ENCODE assay signal across 9 cellular contexts in the genomic region with DNA sequence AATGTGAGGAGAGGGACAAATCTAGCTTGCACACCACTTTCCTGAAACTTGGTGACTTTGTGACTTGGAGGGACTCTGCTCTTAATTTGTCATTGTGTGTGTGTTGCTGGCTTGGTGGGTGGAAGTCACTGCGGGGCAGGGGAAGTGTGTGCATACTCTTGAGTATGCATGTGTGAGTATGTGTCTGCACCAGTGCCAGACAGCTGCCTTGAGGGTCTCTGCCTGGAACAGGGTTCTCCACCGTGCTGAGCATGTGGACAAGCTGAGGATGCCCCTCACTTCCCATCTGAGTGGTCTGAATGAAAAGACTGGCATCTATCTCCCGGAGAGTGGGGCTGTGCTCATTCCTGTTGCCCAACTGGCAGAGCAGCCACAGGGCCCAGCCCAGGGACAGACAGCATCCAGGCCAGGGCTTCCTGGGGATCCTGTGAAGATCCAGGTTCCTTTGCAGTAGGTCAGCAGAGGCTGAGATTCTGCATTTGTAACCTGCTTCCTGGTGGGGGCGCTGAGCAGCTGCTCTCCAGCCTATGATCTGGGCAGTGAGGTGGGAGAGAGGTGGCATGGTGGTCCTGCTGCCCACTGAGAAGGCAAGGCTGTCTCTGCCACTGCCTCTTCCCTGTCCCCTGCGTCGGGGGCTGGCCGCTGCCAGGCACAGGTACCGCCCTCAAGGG.
A peak's percentile ranks its signal among the peaks of the same experiment; 100 is the strongest.
DNase-seq lines count a peak whose midpoint lies in the region; ATAC-seq and TF ChIP-seq lines count a peak whose summit lies in the region.
"Had no signal": no experiment of that assay in that cellular context is flagged by ENCODE, and none has a peak within 500 bp of the region (broad histone marks: within the 10 kb centered on the region; RNA-seq: fewer than 3 reads in every experiment).

No MANE protein-coding gene starts in this region.

- H3K27me3 ChIP-seq in foreskin keratinocyte, result no peaks in the 10 kb centered on the region

- no peak overlapping the region for H3K4me3 ChIP-seq in skin epidermis

- ATAC-seq in foreskin keratinocyte, result peak; percentile 24
- no peak for ATAC-seq in HG03439 (IDR thresholded peaks at IDR 0.05; ENCODE audit: unreplicated experiment)

- TF ChIP-seq CTCF in GM13977 (IDR thresholded peaks at IDR 0.05; ENCODE audit: extremely low read depth, insufficient read depth, missing control alignments) (peak; percentile 45), foreskin keratinocyte (conservative IDR thresholded peaks at IDR 0.05) (peak; percentile 68)

- in situ Hi-C loops in GM13977 (cut with MboI; ENCODE audit: low pct_unique_long_range_greater_than_20kb, low sequenced_read_pairs, unreplicated experiment), result no loop called here
- in situ Hi-C loops in SK-MEL-5 (cut with HindIII; ENCODE audit: low pct_unique_long_range_greater_than_20kb, low sequenced_read_pairs), result no loop called here

- DNase-seq in GM13977 (ENCODE audit: low spot score) (no peak), SK-MEL-5 (ENCODE audit: low read depth, low spot score) (peak; percentile 50), foreskin keratinocyte (peak in 1 of 2 donors; percentile 52), substantia nigra (lab: John Stamatoyannopoulos, UW) (no peak)
- no peak for DNase-seq in stimulated activated CD4-positive, alpha-beta T cell treated with anti-CD3 and anti-CD28 coated beads, Interleukin-4, amount 100 ng/mL, for 24 hours
- no peak for DNase-seq in activated T-cell treated with anti-CD3 and anti-CD28 coated beads, Interleukin-2, amount 50 U/mL, for 1 hour

- H3K27ac ChIP-seq in foreskin keratinocyte (peak overlapping the region; percentile 21), skin epidermis (peak overlapping the region in 17 of 21 experiments; percentile 17 to 88 (median 60)), substantia nigra (ENCODE audit: low read depth, low read length, poor library complexity, severe bottlenecking) (no peak overlapping the region)
- H3K27ac ChIP-seq: HL-60 had no signal

- H3K4me1 ChIP-seq in foreskin keratinocyte, result peaks cover 10% of the 10 kb centered on the region
